ENCODE assay signal across 33 cellular contexts in genomic region chr18:75289762-75290161, GRCh38.
"Had no signal": no experiment of that assay in that cellular context is flagged by ENCODE, and none has a peak within 500 bp of the region (broad histone marks: within the 10 kb centered on the region; RNA-seq: fewer than 3 reads in every experiment).

No MANE protein-coding gene starts in this region.

- H3K27me3 ChIP-seq: adrenal gland, ascending aorta, body of pancreas, brain microvascular endothelial cell, breast epithelium, cardiac muscle cell had no signal

- H3K4me1 ChIP-seq: adrenal gland, ascending aorta, breast epithelium had no signal

- H3K36me3 ChIP-seq: brain microvascular endothelial cell, cardiac muscle cell had no signal

- DNase-seq: activated effector memory CD4-positive, alpha-beta T cell treated with anti-CD3 and anti-CD28 coated beads, Interleukin-2, amount 50 U/mL, for 16 hours; activated effector memory CD4-positive, alpha-beta T cell treated with Interleukin-2 at 50 U/mL for 16 hours; activated gamma-delta T cell; activated gamma-delta T cell treated with Interleukin-2 at 50 U/mL for 16 hours; activated naive CD4-positive, alpha-beta T cell; activated naive CD4-positive, alpha-beta T cell treated with anti-CD3 and anti-CD28 coated beads for 36 hours; activated naive CD4-positive, alpha-beta T cell treated with anti-CD3 and anti-CD28 coated beads, Interleukin-2, amount 10 ng/mL, durations not matched to agents 7 days and 5 days; activated naive CD4-positive, alpha-beta T cell treated with anti-CD3 and anti-CD28 coated beads, Interleukin-2, amount 50 U/mL, for 16 hours; activated naive CD4-positive, alpha-beta T cell treated with Interleukin-2 at 50 U/mL for 16 hours; activated naive CD8-positive, alpha-beta T cell treated with anti-CD3 and anti-CD28 coated beads for 36 hours; activated naive CD8-positive, alpha-beta T cell treated with anti-CD3 and anti-CD28 coated beads, Interleukin-2, amount 10 ng/mL, durations not matched to agents 7 days and 5 days; activated naive CD8-positive, alpha-beta T cell treated with anti-CD3 and anti-CD28 coated beads, Interleukin-2, amount 50 U/mL, for 24 hours; activated T-cell treated with anti-CD3 and anti-CD28 coated beads, Interleukin-2, amount 50 U/mL, for 1 hour; activated T-cell treated with anti-CD3 and anti-CD28 coated beads, Interleukin-2, amount 50 U/mL, for 24 hours; activated T-cell treated with anti-CD3 and anti-CD28 coated beads, Interleukin-2, amount 50 U/mL, for 4 hours; activated T-cell treated with anti-CD3 and anti-CD28 coated beads, Interleukin-2, amount 50 U/mL, for 48 hours; activated T-cell treated with anti-CD3 and anti-CD28 coated beads, Interleukin-2, amount 50 U/mL, for 72 hours; amniotic stem cell; amygdala; anterior cingulate cortex; aorta; body of pancreas; brain microvascular endothelial cell; caudate nucleus; central memory CD4-positive, alpha-beta T cell had no signal

- H3K9me3 ChIP-seq: adrenal gland, ascending aorta, body of pancreas, breast epithelium had no signal

- H3K4me3 ChIP-seq: adrenal gland, ascending aorta, body of pancreas, breast epithelium, cardiac muscle cell had no signal

- ATAC-seq: activated naive CD4-positive, alpha-beta T cell treated with anti-CD3 and anti-CD28 coated beads, Interleukin-2, amount 50 U/mL, for 72 hours; activated naive CD8-positive, alpha-beta T cell treated with anti-CD3 and anti-CD28 coated beads, Interleukin-2, amount 50 U/mL, for 24 hours; activated T-cell treated with anti-CD3 and anti-CD28 coated beads, Interleukin-2, amount 50 U/mL, for 4 hours; activated T-cell treated with anti-CD3 and anti-CD28 coated beads, Interleukin-2, amount 50 U/mL, for 72 hours; activated T-helper 17 cell treated with anti-CD3 and anti-CD28 coated beads, Interleukin-2, amount 50 U/mL, for 72 hours; body of pancreas had no signal

- FAIRE-seq: astrocyte, bronchial epithelial cell had no signal

- H3K27ac ChIP-seq: adrenal gland, ascending aorta, body of pancreas, brain microvascular endothelial cell, breast epithelium, cardiac muscle cell had no signal
